8 cellular contexts compared by ENCODE assay signal in genomic region chr22:20885557-20886323, GRCh38. TPM values are rescaled to one million over a fixed set of nuclear protein-coding genes. Genes with fewer than 3 reads are reported as not detected.
A peak's percentile ranks its signal among the peaks of the same experiment; 100 is the strongest.
DNase-seq lines count a peak whose midpoint lies in the region; ATAC-seq and TF ChIP-seq lines count a peak whose summit lies in the region.

No MANE protein-coding gene starts in this region.

- ATAC-seq in HG03196 (IDR thresholded peaks at IDR 0.05; ENCODE audit: unreplicated experiment) (no peak), GM21723 (IDR thresholded peaks at IDR 0.05; ENCODE audit: unreplicated experiment) (no peak)

- intact Hi-C loops in left ventricle myocardium inferior (cut with micrococcal nuclease): no loop called here

- H3K4me3 ChIP-seq in LNCaP clone FGC (ENCODE audit: low read depth, low read length) (no peak overlapping the region), left ventricle myocardium inferior (no peak overlapping the region)

- peak overlapping the region; percentile 79 for H3K27ac ChIP-seq in left ventricle myocardium inferior (replicated peaks)

- DNase-seq in EH (ENCODE audit: low read depth): peak; percentile 85
- peak; percentile 81 for DNase-seq in LNCaP clone FGC (ENCODE audit: low read depth)
- DNase-seq in SHP77 (lab: John Stamatoyannopoulos, UW): peak; percentile 70 to 81
- DNase-seq in amygdala (lab: John Stamatoyannopoulos, UW): peak in 52 of 56 donors; percentile 8 to 81 (median 48)
- peak; percentile 75 for DNase-seq in left ventricle myocardium inferior
- DNase-seq in pons (ENCODE audit: low spot score): peak; percentile 69

- H3K36me3 ChIP-seq in left ventricle myocardium inferior: peaks cover 83% of the 10 kb centered on the region

- no peaks in the 10 kb centered on the region for H3K9me3 ChIP-seq in left ventricle myocardium inferior (replicated peaks)

- H3K4me1 ChIP-seq in left ventricle myocardium inferior: peaks cover 30% of the 10 kb centered on the region

- no peaks in the 10 kb centered on the region for H3K27me3 ChIP-seq in left ventricle myocardium inferior (ENCODE audit: low read depth)

- TF ChIP-seq CTCF in LNCaP clone FGC (IDR thresholded peaks at IDR 0.05; ENCODE audit: control insufficient read depth, extremely low read depth, insufficient read depth) (peak; percentile 97), left ventricle myocardium inferior (IDR thresholded peaks at IDR 0.05; ENCODE audit: borderline replicate concordance) (peak; percentile 80)

RNA-seq across cellular contexts. Expression of gene SNAP29, which starts 26.9 kb away (rescaled TPM):
- total RNA-seq in left ventricle myocardium inferior: 25.8 TPM

RNA-seq across cellular contexts. Expression of gene PI4KA, which starts 27.1 kb away (rescaled TPM):
- 40.5 TPM for total RNA-seq in left ventricle myocardium inferior

RNA-seq across cellular contexts. Expression of gene CRKL, which starts 31.5 kb away (rescaled TPM):
- total RNA-seq in left ventricle myocardium inferior: 52.6 TPM
